Comparison of ENCODE assay signal across 23 cellular contexts in the genomic region with DNA sequence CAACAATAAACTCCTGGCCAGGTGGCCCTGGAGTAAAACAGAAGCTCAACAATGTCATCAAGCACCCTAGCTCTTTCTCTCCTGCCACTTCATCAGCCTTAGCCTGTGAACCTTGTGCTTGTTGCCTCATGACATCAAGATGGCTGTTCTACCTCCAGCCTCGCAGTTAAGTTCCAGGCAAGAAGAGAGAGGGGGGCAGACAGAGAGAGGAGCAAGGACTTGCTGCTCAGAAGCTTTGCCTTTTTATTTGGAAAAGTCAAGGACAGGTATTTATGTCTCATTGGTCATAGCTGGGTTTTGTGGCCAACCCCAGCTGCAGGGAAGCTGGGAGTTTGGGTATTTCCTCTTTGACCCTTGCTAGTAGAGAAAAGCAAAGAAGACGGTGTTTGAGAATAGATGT.
"Had no signal": no experiment of that assay in that cellular context is flagged by ENCODE, and none has a peak within 500 bp of the region (broad histone marks: within the 10 kb centered on the region; RNA-seq: fewer than 3 reads in every experiment).

No MANE protein-coding gene starts in this region.

- H3K9me3 ChIP-seq: Peyer's patch, SJCRH30 had no signal

- H3K4me3 Mint-ChIP-seq: IgD-negative memory B cell had no signal

- DNase-seq: KBM-7, MG63, NCI-H1092, NCI-H1105 treated with DMSO at 0.1 percent for 48 hours, NCI-H1417 treated with DMSO at 0.1 percent for 48 hours, NCI-H146, NCI-H187, NCI-H2029 treated with DMSO at 0.1 percent for 48 hours, NCI-H2171 treated with DMSO at 0.1 percent for 48 hours, NCI-H345, NCI-H446 treated with DMSO at 0.1 percent for 48 hours, NCI-H524 treated with DMSO at 0.1 percent for 48 hours, NCI-H69, NCI-H774, PC-3, Peyer's patch, SHP77 treated with DMSO at 0.1 percent for 48 hours, SJCRH30, T-helper 1 cell had no signal

- ATAC-seq: PC-3, Right ventricle myocardium inferior, SK-N-SH treated with all-trans-retinoic acid at 6 μM for 48 hours had no signal

- H3K27ac Mint-ChIP-seq: IgD-negative memory B cell had no signal

- H3K36me3 ChIP-seq: MG63, Peyer's patch, SJCRH30 had no signal

- H3K27ac ChIP-seq: HL-60, Peyer's patch, SJCRH30 had no signal

- H3K4me1 ChIP-seq: Peyer's patch had no signal

- H3K4me3 ChIP-seq: MG63, Peyer's patch, SJCRH30 had no signal

- H3K4me1 Mint-ChIP-seq: IgD-negative memory B cell had no signal

- H3K27me3 ChIP-seq: MG63, Peyer's patch, SJCRH30 had no signal
